In genomic region chr20:63613863-63614597, GRCh38 we compare ENCODE assay signal across 8 cellular contexts. TPM values are rescaled to one million over a fixed set of nuclear protein-coding genes. Genes with fewer than 3 reads are reported as not detected.
DNase-seq lines count a peak whose midpoint lies in the region; ATAC-seq, FAIRE-seq and TF ChIP-seq lines count a peak whose summit lies in the region.
"Not testable (repeated sequence)": the region's sequence is repeated elsewhere in the genome, so short reads cannot be mapped to it uniquely, and the experiment has no call there.

No MANE protein-coding gene starts in this region.

- not testable (repeated sequence) for H3K9me1 ChIP-seq in K562 (ENCODE audit: control insufficient read depth, insufficient read depth, low read length)

- 78% methylated on average over 13 of the region's 18 CpGs for WGBS in K562 (ENCODE audit: insufficient coverage, low coverage, missing lambda C conversion rate)
- WGBS in psoas muscle, 3 donors: 81 to 94% (median 83%) methylated on average over 15 to 18 of the region's 18 CpGs

- H3K9ac ChIP-seq in K562 (ENCODE audit: insufficient read depth in 1 of 2, low read depth in 2 of 2, low read length in 2 of 2): not testable (repeated sequence)

- peak; percentile 17 for TF ChIP-seq CTCF in CD14-positive monocyte (IDR thresholded peaks at IDR 0.05)
- peak; percentile 67 for TF ChIP-seq CTCF in HFFc6 (IDR thresholded peaks at IDR 0.05)
- not testable (repeated sequence) for TF ChIP-seq CTCF in RWPE1 (conservative IDR thresholded peaks at IDR 0.05; ENCODE audit: low read depth)
- peak in 2 of 3 experiments; percentile 21 to 34; a peak in 1 of 6 replicates for TF ChIP-seq CTCF in K562 (IDR thresholded peaks at IDR 0.05 in 2 of 3, conservative IDR thresholded peaks at IDR 0.05 in 1 of 3; ENCODE audit: insufficient read depth in 2 of 3, low read depth in 1 of 3, low read length in 3 of 3)
- TF ChIP-seq CTCF in fibroblast of pulmonary artery (IDR thresholded peaks at IDR 0.05; ENCODE audit: low read length, missing control alignments): peak; percentile 33
- TF ChIP-seq CTCF in left lung (IDR thresholded peaks at IDR 0.05): peak; percentile 8 to 24
- TF ChIP-seq CTCF in psoas muscle (IDR thresholded peaks at IDR 0.05): peak; percentile 15
- TF ChIP-seq CTCF in upper lobe of right lung (IDR thresholded peaks at IDR 0.05): peak; percentile 45

- not testable (repeated sequence) for H3K4me1 ChIP-seq in K562 (replicated peaks in 1 of 2; ENCODE audit: control insufficient read depth in 2 of 2, insufficient read depth in 2 of 2, low read length in 2 of 2); psoas muscle; upper lobe of right lung
- H3K4me1 ChIP-seq in left lung: peaks cover 0 to 29% of the 10 kb centered on the region in 2 donors

- not testable (repeated sequence) for TF ChIP-seq EP300 in K562 (IDR thresholded peaks at IDR 0.05; ENCODE audit: low read length)

- DNase-seq in CD14-positive monocyte (ENCODE audit: low spot score); HFFc6; RWPE1 (ENCODE audit: low spot score); K562 (ENCODE audit: extremely low read depth in 1 of 4, low spot score in 3 of 4); psoas muscle; upper lobe of right lung: not testable (repeated sequence)
- DNase-seq in fibroblast of pulmonary artery (ENCODE audit: low read depth) (peak; percentile 30), left lung (peak in 1 of 2 donors; percentile 26)

- not testable (repeated sequence) for FAIRE-seq in K562 (lab: Jason Lieb, UNC)

- 0 out of 2 replicates have a peak overlapping the region, but pooled peaks have one; percentile 3 for H3K27ac ChIP-seq in RWPE1
- not testable (repeated sequence) for H3K27ac ChIP-seq in K562 (ENCODE audit: extremely low read depth, low read depth, low read length); left lung; psoas muscle; upper lobe of right lung

- not testable (repeated sequence) for H3K79me2 ChIP-seq in K562 (ENCODE audit: control insufficient read depth, insufficient read depth, low read length)

- intact Hi-C loops in CD14-positive monocyte (cut with micrococcal nuclease): loop anchor here (2.0 to 5.0 kb wide), 2 partner anchors 37 to 45 kb away; no protein-coding TSS in a partner anchor
- intact Hi-C loops in K562 (cut with micrococcal nuclease); left lung (cut with DNase I); upper lobe of right lung (cut with DNase I): not testable (repeated sequence)
- intact Hi-C loops in psoas muscle (cut with DNase I): loop anchor here (2.0 to 5.0 kb wide), 2 partner anchors 75 to 77 kb away; partner anchors contain the start of gene PTK6 (in 1 of the 2)

- peak overlapping the region in 4 of 7 donors; percentile 52 to 96 (median 94) for H3K27ac Mint-ChIP-seq in CD14-positive monocyte
- not testable (repeated sequence) for H3K27ac Mint-ChIP-seq in HFFc6

- not testable (repeated sequence) for H3K4me3 ChIP-seq in K562; fibroblast of pulmonary artery (replicated peaks; ENCODE audit: low read depth, low read length); left lung; psoas muscle; upper lobe of right lung

- H3K4me3 Mint-ChIP-seq in CD14-positive monocyte, HFFc6: not testable (repeated sequence)

- peaks cover 50 to 64% of the 10 kb centered on the region in 2 donors for H3K36me3 Mint-ChIP-seq in CD14-positive monocyte
- H3K36me3 Mint-ChIP-seq in HFFc6 (ENCODE audit: low read depth): peaks cover 20% of the 10 kb centered on the region

- not testable (repeated sequence) for H3K4me2 ChIP-seq in K562 (ENCODE audit: insufficient read depth, low read length)

- CTCF ChIA-PET in RWPE1 (lab: Yijun Ruan, JAX): not testable (repeated sequence)
- CTCF ChIA-PET in K562 (lab: Yijun Ruan, JAX; ENCODE audit: low intra/inter-chr PET ratio): interaction anchor here (0.7 kb wide), 1 partner anchor 44 kb away, joined by 3 read pairs; no protein-coding TSS in a partner anchor

- not testable (repeated sequence) for H3K9me3 Mint-ChIP-seq in CD14-positive monocyte, HFFc6

- H3K27me3 Mint-ChIP-seq in CD14-positive monocyte (ENCODE audit: low read depth in 3 of 3); HFFc6 (ENCODE audit: insufficient read depth): not testable (repeated sequence)

- H3K9me3 ChIP-seq in K562 (replicated peaks; ENCODE audit: control insufficient read depth, insufficient read depth, low read depth, low read length); left lung; psoas muscle; upper lobe of right lung: not testable (repeated sequence)

- POLR2A ChIA-PET in RWPE1 (lab: Yijun Ruan, JAX; ENCODE audit: low non-redundant PET): not testable (repeated sequence)
- POLR2A ChIA-PET in K562 (lab: Yijun Ruan, JAX): interaction anchor here (0.9 to 1.2 kb wide), 2 partner anchors 16 to 45 kb away, joined by 3 read pairs; no protein-coding TSS in a partner anchor

- not testable (repeated sequence) for BruUV-seq in K562 (replicated peaks; lab: Mats Ljungman, UMichigan)

- H3K4me1 Mint-ChIP-seq in CD14-positive monocyte: peaks cover 38% of the 10 kb centered on the region
- not testable (repeated sequence) for H3K4me1 Mint-ChIP-seq in HFFc6 (ENCODE audit: low read depth)

- H3K27me3 ChIP-seq in K562 (ENCODE audit: control insufficient read depth in 2 of 2, insufficient read depth in 2 of 2, low read length in 2 of 2); left lung; psoas muscle (ENCODE audit: insufficient read depth in 3 of 3, low read length in 2 of 3); upper lobe of right lung: not testable (repeated sequence)

- in situ Hi-C loops in K562 (cut with MboI): not testable (repeated sequence)

- ATAC-seq in K562: 0 out of 3 replicates have a peak, but pooled peaks have one; percentile 36
- not testable (repeated sequence) for ATAC-seq in left lung, upper lobe of right lung
- peak in 1 of 4 donors; percentile 38 for ATAC-seq in psoas muscle

- peaks cover 40% of the 10 kb centered on the region; the same call in 2 of the 3 replicates for H3K36me3 ChIP-seq in K562 (ENCODE audit: control insufficient read depth, insufficient read depth, low read length)
- peaks cover 0 to 51% of the 10 kb centered on the region in 2 donors for H3K36me3 ChIP-seq in left lung
- peaks cover 2 to 39% of the 10 kb centered on the region in 2 donors for H3K36me3 ChIP-seq in psoas muscle (ENCODE audit: insufficient read depth in 1 of 2, low read depth in 1 of 2)
- H3K36me3 ChIP-seq in upper lobe of right lung: peaks cover 41% of the 10 kb centered on the region

- peak; percentile 35 to 58; a peak in 3 of 4 replicates for TF ChIP-seq RAD21 in K562 (CRISPR knock-in tag; conservative IDR thresholded peaks at IDR 0.05 in 1 of 2, IDR thresholded peaks at IDR 0.05 in 1 of 2)

- not testable (repeated sequence) for H4K20me1 ChIP-seq in K562 (replicated peaks; ENCODE audit: control insufficient read depth, insufficient read depth, low read length)

- H2AFZ ChIP-seq in K562 (ENCODE audit: low read depth, low read length): not testable (repeated sequence)

- not testable (repeated sequence) for TF ChIP-seq POLR2A in K562 (conservative IDR thresholded peaks at IDR 0.05)

RNA-seq across cellular contexts. Expression of gene GMEB2, which starts 12.9 kb away (rescaled TPM):
- polyA plus RNA-seq in CD14-positive monocyte (1 to 10 TPM; 2.7 to 3.8 TPM), K562 (2011; rRNA removed) (7.4 and 8.1 TPM in 2 replicates), K562 (2014; fragmentation: Illumina TruSeq; extraction: Trizol) (6.3 and 8.8 TPM in 2 replicates), K562 (2014; fragmentation: Nextera tagmentation; extraction: Ambion mirVana) (under 1 TPM; 0.03 to 0.08 TPM), K562 (2014; rRNA removed) (8.4 and 8.5 TPM in 2 replicates), psoas muscle (1 to 10 TPM; 6.9 to 8.7 (median 8.5) TPM)
- 10 to 100 TPM; 10.9 to 12.4 (median 12.0) TPM for total RNA-seq in HFFc6 (2021; fragmentation: NEBNext Ultra II Directional; extraction: Animal tissue kit (Norgen Biotek cat#: 25700))
- 8.8 and 18.6 TPM in 2 replicates for total RNA-seq in K562 (2011; cell fraction: chromatin; rRNA removed; ENCODE audit: low replicate concordance)
- 13.2 and 13.8 TPM in 2 replicates for total RNA-seq in K562 (2011; cell fraction: nucleolus; rRNA removed)
- total RNA-seq in K562 (2011; cell fraction: nucleoplasm; rRNA removed): 10.0 and 10.4 TPM in 2 replicates
- total RNA-seq in K562 (2014; rRNA removed) (10.2 and 11.5 TPM in 2 replicates), K562 (2014; rRNA removed; fragmentation: Illumina TruSeq; extraction: Trizol) (2.6 and 2.8 TPM in 2 replicates), K562 (2015; rRNA removed; fragmentation: Illumina TruSeq; extraction: Trizol) (5.2 and 5.5 TPM in 2 replicates), K562 (2021) (11.5 and 13.9 TPM in 2 replicates), left lung (1 to 10 TPM; 8.1 to 9.8 TPM), psoas muscle (10 to 100 TPM in 1 of 4 donors, 1 to 10 TPM in 3; 5.4 to 10.1 (median 7.8) TPM), upper lobe of right lung (11.3 TPM)
- polyA plus RNA-seq in K562 (2011; cell fraction: cytosol; rRNA removed): 8.1 and 14.6 TPM in 2 replicates
- 18.5 and 27.6 TPM in 2 replicates for polyA plus RNA-seq in K562 (2011; cell fraction: nucleus; rRNA removed)
- 8.0 and 9.6 TPM in 2 replicates for polyA plus RNA-seq in K562 (2012)
- polyA minus RNA-seq in K562 (2011; rRNA and poly(A)+ RNA removed): 3.0 and 4.5 TPM in 2 replicates
- polyA minus RNA-seq in K562 (2011; cell fraction: cytosol; rRNA and poly(A)+ RNA removed): 6.2 and 7.3 TPM in 2 replicates
- 4.3 and 4.4 TPM in 2 replicates for polyA minus RNA-seq in K562 (2011; cell fraction: nucleus; rRNA and poly(A)+ RNA removed)

RNA-seq across cellular contexts. Expression of gene STMN3, which starts 39.2 kb away (rescaled TPM):
- polyA plus RNA-seq in CD14-positive monocyte (under 1 TPM; 0.10 to 0.15 TPM), K562 (2011; rRNA removed) (30.9 and 37.6 TPM in 2 replicates), K562 (2014; fragmentation: Illumina TruSeq; extraction: Trizol) (20.3 and 36.0 TPM in 2 replicates), K562 (2014; fragmentation: Nextera tagmentation; extraction: Ambion mirVana) (under 1 TPM; 0.70 to 0.85 TPM), K562 (2014; rRNA removed) (58.0 and 60.2 TPM in 2 replicates), psoas muscle (1 to 10 TPM; 1.0 to 2.7 (median 1.2) TPM)
- 1 to 10 TPM in 5 of 6 experiments, under 1 TPM in 1; 0.77 to 3.2 (median 1.5) TPM for total RNA-seq in HFFc6 (2021; fragmentation: NEBNext Ultra II Directional; extraction: Animal tissue kit (Norgen Biotek cat#: 25700))
- total RNA-seq in K562 (2011; cell fraction: chromatin; rRNA removed; ENCODE audit: low replicate concordance): 14.9 and 42.3 TPM in 2 replicates
- 45.7 and 51.0 TPM in 2 replicates for total RNA-seq in K562 (2011; cell fraction: nucleolus; rRNA removed)
- total RNA-seq in K562 (2011; cell fraction: nucleoplasm; rRNA removed): 22.8 and 23.8 TPM in 2 replicates
- total RNA-seq in K562 (2014; rRNA removed) (65.6 and 79.2 TPM in 2 replicates), K562 (2014; rRNA removed; fragmentation: Illumina TruSeq; extraction: Trizol) (6.8 and 8.8 TPM in 2 replicates), K562 (2015; rRNA removed; fragmentation: Illumina TruSeq; extraction: Trizol) (29.4 and 29.9 TPM in 2 replicates), K562 (2021) (50.2 and 52.4 TPM in 2 replicates), left lung (10 to 100 TPM; 12.6 to 13.1 TPM), psoas muscle (1 to 10 TPM; 2.4 to 3.1 (median 2.7) TPM), upper lobe of right lung (12.4 TPM)
- polyA plus RNA-seq in K562 (2011; cell fraction: cytosol; rRNA removed): 51.3 and 126 TPM in 2 replicates
- 98.8 and 152 TPM in 2 replicates for polyA plus RNA-seq in K562 (2011; cell fraction: nucleus; rRNA removed)
- 20.9 and 32.0 TPM in 2 replicates for polyA plus RNA-seq in K562 (2012)
- 4.9 and 7.8 TPM in 2 replicates for polyA minus RNA-seq in K562 (2011; rRNA and poly(A)+ RNA removed)
- 17.1 and 19.4 TPM in 2 replicates for polyA minus RNA-seq in K562 (2011; cell fraction: cytosol; rRNA and poly(A)+ RNA removed)
- 7.1 and 9.2 TPM in 2 replicates for polyA minus RNA-seq in K562 (2011; cell fraction: nucleus; rRNA and poly(A)+ RNA removed)

RNA-seq across cellular contexts. Expression of gene HELZ2, which starts 40.0 kb away (rescaled TPM):
- polyA plus RNA-seq in CD14-positive monocyte: 1 to 10 TPM; 3.0 to 3.3 TPM
- total RNA-seq in HFFc6 (2021; fragmentation: NEBNext Ultra II Directional; extraction: Animal tissue kit (Norgen Biotek cat#: 25700)): 10 to 100 TPM; 14.7 to 20.4 (median 16.5) TPM
- total RNA-seq in K562 (2011; cell fraction: chromatin; rRNA removed; ENCODE audit: low replicate concordance): 12.0 and 57.7 TPM in 2 replicates
- 46.8 and 60.9 TPM in 2 replicates for total RNA-seq in K562 (2011; cell fraction: nucleolus; rRNA removed)
- total RNA-seq in K562 (2011; cell fraction: nucleoplasm; rRNA removed): 17.9 and 18.1 TPM in 2 replicates
- 5.0 and 5.9 TPM in 2 replicates for total RNA-seq in K562 (2014; rRNA removed)
- total RNA-seq in K562 (2014; rRNA removed; fragmentation: Illumina TruSeq; extraction: Trizol): 0.26 and 0.69 TPM in 2 replicates
- 2.4 and 3.5 TPM in 2 replicates for total RNA-seq in K562 (2015; rRNA removed; fragmentation: Illumina TruSeq; extraction: Trizol)
- total RNA-seq in K562 (2021): 7.8 and 9.1 TPM in 2 replicates
- polyA plus RNA-seq in K562 (2011; rRNA removed): 3.3 and 3.5 TPM in 2 replicates
- 1.7 and 5.6 TPM in 2 replicates for polyA plus RNA-seq in K562 (2011; cell fraction: cytosol; rRNA removed)
- polyA plus RNA-seq in K562 (2011; cell fraction: nucleus; rRNA removed): 8.9 and 19.2 TPM in 2 replicates
- polyA plus RNA-seq in K562 (2012): 4.9 and 15.0 TPM in 2 replicates
- 2.3 and 3.5 TPM in 2 replicates for polyA plus RNA-seq in K562 (2014; fragmentation: Illumina TruSeq; extraction: Trizol)
- polyA plus RNA-seq in K562 (2014; fragmentation: Nextera tagmentation; extraction: Ambion mirVana): under 1 TPM in 1 of 2 experiments, not detected in 1; 0.03 TPM
- 2.8 and 5.0 TPM in 2 replicates for polyA plus RNA-seq in K562 (2014; rRNA removed)
- polyA minus RNA-seq in K562 (2011; rRNA and poly(A)+ RNA removed): 2.3 and 6.2 TPM in 2 replicates
- 7.4 and 13.1 TPM in 2 replicates for polyA minus RNA-seq in K562 (2011; cell fraction: cytosol; rRNA and poly(A)+ RNA removed)
- polyA minus RNA-seq in K562 (2011; cell fraction: nucleus; rRNA and poly(A)+ RNA removed): 15.1 and 18.3 TPM in 2 replicates
- 10 to 100 TPM; 45.8 to 53.3 TPM for total RNA-seq in left lung
- total RNA-seq in psoas muscle: 1 to 10 TPM; 3.5 to 8.0 (median 5.4) TPM
- polyA plus RNA-seq in psoas muscle: 1 to 10 TPM in 2 of 3 donors, under 1 TPM in 1; 0.82 to 3.1 (median 1.5) TPM
- 53.3 TPM for total RNA-seq in upper lobe of right lung

RNA-seq across cellular contexts. Expression of gene RTEL1, which starts 44.1 kb away (rescaled TPM):
- polyA plus RNA-seq in CD14-positive monocyte (1 to 10 TPM; 1.0 to 4.8 TPM), K562 (2011; rRNA removed) (25.2 and 34.3 TPM in 2 replicates), K562 (2014; fragmentation: Illumina TruSeq; extraction: Trizol) (17.9 and 20.1 TPM in 2 replicates), K562 (2014; fragmentation: Nextera tagmentation; extraction: Ambion mirVana) (under 1 TPM; 0.36 to 0.45 TPM), K562 (2014; rRNA removed) (31.8 and 35.7 TPM in 2 replicates), psoas muscle (1 to 10 TPM; 5.2 to 7.3 (median 7.1) TPM)
- 10 to 100 TPM; 19.0 to 26.8 (median 22.7) TPM for total RNA-seq in HFFc6 (2021; fragmentation: NEBNext Ultra II Directional; extraction: Animal tissue kit (Norgen Biotek cat#: 25700))
- total RNA-seq in K562 (2011; cell fraction: chromatin; rRNA removed; ENCODE audit: low replicate concordance): 274 and 684 TPM in 2 replicates
- 188 TPM in 2 replicates for total RNA-seq in K562 (2011; cell fraction: nucleolus; rRNA removed)
- 175 and 176 TPM in 2 replicates for total RNA-seq in K562 (2011; cell fraction: nucleoplasm; rRNA removed)
- total RNA-seq in K562 (2014; rRNA removed) (27.7 and 32.0 TPM in 2 replicates), K562 (2014; rRNA removed; fragmentation: Illumina TruSeq; extraction: Trizol) (11.3 and 12.0 TPM in 2 replicates), K562 (2015; rRNA removed; fragmentation: Illumina TruSeq; extraction: Trizol) (14.0 and 15.4 TPM in 2 replicates), K562 (2021) (53.1 and 61.0 TPM in 2 replicates), left lung (10 to 100 TPM; 22.3 to 38.8 TPM), psoas muscle (10 to 100 TPM in 2 of 4 donors, 1 to 10 TPM in 2; 9.2 to 17.5 (median 10.9) TPM), upper lobe of right lung (26.7 TPM)
- 10.0 and 23.6 TPM in 2 replicates for polyA plus RNA-seq in K562 (2011; cell fraction: cytosol; rRNA removed)
- 238 and 368 TPM in 2 replicates for polyA plus RNA-seq in K562 (2011; cell fraction: nucleus; rRNA removed)
- polyA plus RNA-seq in K562 (2012): 10.8 and 25.1 TPM in 2 replicates
- polyA minus RNA-seq in K562 (2011; rRNA and poly(A)+ RNA removed): 48.3 and 49.0 TPM in 2 replicates
- polyA minus RNA-seq in K562 (2011; cell fraction: cytosol; rRNA and poly(A)+ RNA removed): 14.8 and 14.9 TPM in 2 replicates
- 63.7 and 84.3 TPM in 2 replicates for polyA minus RNA-seq in K562 (2011; cell fraction: nucleus; rRNA and poly(A)+ RNA removed)
